8 cellular contexts compared by ENCODE assay signal in the genomic region with DNA sequence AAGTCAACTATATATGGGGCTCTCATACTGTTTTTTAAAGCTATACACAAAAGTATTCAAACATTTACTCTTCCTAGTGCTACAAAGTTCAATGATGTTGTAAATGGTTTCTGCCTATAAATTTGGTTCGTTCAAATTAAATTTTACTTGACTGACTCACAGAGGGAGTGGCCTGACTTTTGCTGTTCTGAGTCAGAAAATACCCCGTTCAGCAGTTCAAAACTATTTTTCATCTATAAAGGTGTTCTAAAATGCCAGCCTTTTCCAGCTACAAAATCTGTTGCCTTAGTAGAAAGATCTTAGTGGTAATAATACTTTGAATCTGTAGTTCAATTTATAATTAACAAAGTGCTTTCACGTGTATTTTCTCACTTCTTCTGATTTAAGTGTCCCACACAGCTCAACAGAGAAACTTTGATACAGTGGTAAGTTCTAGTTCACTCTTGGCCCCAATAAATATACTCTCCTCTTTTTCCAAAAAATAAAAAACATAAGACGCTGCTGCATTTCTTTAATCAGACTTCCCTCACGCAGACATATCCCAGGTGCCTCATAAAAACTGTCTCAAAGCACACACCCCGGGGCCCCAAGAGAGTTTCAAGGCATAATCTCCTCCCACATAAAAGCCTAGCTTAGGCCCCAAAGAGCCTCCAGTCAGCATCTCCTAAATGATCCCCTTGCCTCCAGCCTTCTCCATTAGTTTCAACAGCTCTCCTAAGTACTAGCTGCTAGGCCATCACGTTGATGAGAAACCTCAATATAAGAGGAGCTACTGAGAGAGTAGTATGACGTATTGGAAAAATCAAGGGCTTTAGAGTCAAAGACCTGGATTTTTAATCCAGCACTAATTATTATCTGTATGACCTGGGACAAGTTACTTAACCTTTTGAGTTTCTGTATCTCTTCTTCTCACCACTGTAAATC. TPM values are rescaled to one million over a fixed set of nuclear protein-coding genes. Genes with fewer than 3 reads are reported as not detected.
A peak's percentile ranks its signal among the peaks of the same experiment; 100 is the strongest.
DNase-seq lines count a peak whose midpoint lies in the region; ATAC-seq and TF ChIP-seq lines count a peak whose summit lies in the region.

No MANE protein-coding gene starts in this region.

- CTCF ChIA-PET in WTC11 (lab: Charles Lee): interaction anchor here (0.7 to 1.9 kb wide), 8 partner anchors 10 to 302 kb away, joined by 3 to 24 read pairs (median 4); a partner anchor contains a TSS

- peaks cover 14% of the 10 kb centered on the region for H3K27me3 Mint-ChIP-seq in WTC11 (ENCODE audit: low read depth)

- ATAC-seq in WTC11: no peak
- ATAC-seq in stimulated activated effector memory CD8-positive, alpha-beta T cell treated with anti-CD3 and anti-CD28 coated beads, Interleukin-12 subunit alpha, Interleukin-12 subunit beta, amount 100 ng/mL, for 72 hours: no peak
- ATAC-seq in GM21390 (IDR thresholded peaks at IDR 0.05; ENCODE audit: unreplicated experiment): no peak
- no peak for ATAC-seq in HG03135 (IDR thresholded peaks at IDR 0.05; ENCODE audit: unreplicated experiment)
- ATAC-seq in GM21528 (IDR thresholded peaks at IDR 0.05; ENCODE audit: low FRiP score, unreplicated experiment): no peak

- H3K4me3 Mint-ChIP-seq in WTC11: peak overlapping the region; percentile 97; the same call in 1 of the 2 replicates
- peak overlapping the region; percentile 99 for H3K4me3 Mint-ChIP-seq in stimulated activated effector memory CD8-positive, alpha-beta T cell treated with anti-CD3 and anti-CD28 coated beads, Interleukin-12 subunit alpha, Interleukin-12 subunit beta, amount 100 ng/mL, for 72 hours

- POLR2A ChIA-PET in WTC11 (lab: Charles Lee): interaction anchor here (0.9 to 1.2 kb wide), 2 partner anchors 9 to 56 kb away, joined by 3 read pairs; no protein-coding TSS in a partner anchor

- peak overlapping the region; percentile 35 for H3K27ac Mint-ChIP-seq in WTC11
- H3K27ac Mint-ChIP-seq in stimulated activated effector memory CD8-positive, alpha-beta T cell treated with anti-CD3 and anti-CD28 coated beads, Interleukin-12 subunit alpha, Interleukin-12 subunit beta, amount 100 ng/mL, for 72 hours: peak overlapping the region; percentile 97

- TF ChIP-seq CTCF in WTC11 (IDR thresholded peaks at IDR 0.05) (no peak), fibroblast of the aortic adventitia (IDR thresholded peaks at IDR 0.05; ENCODE audit: insufficient read depth, low read length) (no peak)

- peaks cover 4% of the 10 kb centered on the region; the same call in 1 of the 2 replicates for H3K36me3 Mint-ChIP-seq in WTC11
- peaks cover 95% of the 10 kb centered on the region for H3K36me3 Mint-ChIP-seq in stimulated activated effector memory CD8-positive, alpha-beta T cell treated with anti-CD3 and anti-CD28 coated beads, Interleukin-12 subunit alpha, Interleukin-12 subunit beta, amount 100 ng/mL, for 72 hours

- no peaks in the 10 kb centered on the region for H3K9me3 Mint-ChIP-seq in WTC11
- no peaks in the 10 kb centered on the region for H3K9me3 Mint-ChIP-seq in stimulated activated effector memory CD8-positive, alpha-beta T cell treated with anti-CD3 and anti-CD28 coated beads, Interleukin-12 subunit alpha, Interleukin-12 subunit beta, amount 100 ng/mL, for 72 hours

- H3K4me1 Mint-ChIP-seq in WTC11: peaks cover 70% of the 10 kb centered on the region
- H3K4me1 Mint-ChIP-seq in stimulated activated effector memory CD8-positive, alpha-beta T cell treated with anti-CD3 and anti-CD28 coated beads, Interleukin-12 subunit alpha, Interleukin-12 subunit beta, amount 100 ng/mL, for 72 hours: peaks cover 80% of the 10 kb centered on the region

- DNase-seq in stimulated activated CD4-positive, alpha-beta T cell treated with anti-CD3 and anti-CD28 coated beads, Interleukin-4, amount 100 ng/mL, for 24 hours: peak; percentile 48
- DNase-seq in stimulated activated CD4-positive, alpha-beta T cell treated with anti-CD3 and anti-CD28 coated beads, Interleukin-2, amount 100 ng/mL, for 24 hours: no peak
- DNase-seq in WTC11 (ENCODE audit: low spot score) (no peak), fibroblast of the aortic adventitia (ENCODE audit: low read depth) (peak; percentile 71)
- no peak for DNase-seq in stimulated activated effector memory CD8-positive, alpha-beta T cell treated with anti-CD3 and anti-CD28 coated beads, Interleukin-12 subunit alpha, Interleukin-12 subunit beta, amount 100 ng/mL, for 72 hours (ENCODE audit: low spot score in 2 of 2)

- H3K4me3 ChIP-seq in fibroblast of the aortic adventitia (ENCODE audit: low read depth, low read length): peak overlapping the region; percentile 47

TF ChIP-seq in WTC11, 78 proteins besides CTCF, POLR2A, EP300 and RAD21:
- TF ChIP-seq OVOL2 (CRISPR knock-in tag; IDR thresholded peaks at IDR 0.05; ENCODE audit: borderline replicate concordance): no peak
- TF ChIP-seq, protein P1, sequence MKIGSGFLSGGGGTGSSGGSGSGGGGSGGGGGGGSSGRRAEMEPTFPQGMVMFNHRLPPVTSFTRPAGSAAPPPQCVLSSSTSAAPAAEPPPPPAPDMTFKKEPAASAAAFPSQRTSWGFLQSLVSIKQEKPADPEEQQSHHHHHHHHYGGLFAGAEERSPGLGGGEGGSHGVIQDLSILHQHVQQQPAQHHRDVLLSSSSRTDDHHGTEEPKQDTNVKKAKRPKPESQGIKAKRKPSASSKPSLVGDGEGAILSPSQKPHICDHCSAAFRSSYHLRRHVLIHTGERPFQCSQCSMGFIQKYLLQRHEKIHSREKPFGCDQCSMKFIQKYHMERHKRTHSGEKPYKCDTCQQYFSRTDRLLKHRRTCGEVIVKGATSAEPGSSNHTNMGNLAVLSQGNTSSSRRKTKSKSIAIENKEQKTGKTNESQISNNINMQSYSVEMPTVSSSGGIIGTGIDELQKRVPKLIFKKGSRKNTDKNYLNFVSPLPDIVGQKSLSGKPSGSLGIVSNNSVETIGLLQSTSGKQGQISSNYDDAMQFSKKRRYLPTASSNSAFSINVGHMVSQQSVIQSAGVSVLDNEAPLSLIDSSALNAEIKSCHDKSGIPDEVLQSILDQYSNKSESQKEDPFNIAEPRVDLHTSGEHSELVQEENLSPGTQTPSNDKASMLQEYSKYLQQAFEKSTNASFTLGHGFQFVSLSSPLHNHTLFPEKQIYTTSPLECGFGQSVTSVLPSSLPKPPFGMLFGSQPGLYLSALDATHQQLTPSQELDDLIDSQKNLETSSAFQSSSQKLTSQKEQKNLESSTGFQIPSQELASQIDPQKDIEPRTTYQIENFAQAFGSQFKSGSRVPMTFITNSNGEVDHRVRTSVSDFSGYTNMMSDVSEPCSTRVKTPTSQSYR (CRISPR knock-in tag; IDR thresholded peaks at IDR 0.05): no peak
- no peak for TF ChIP-seq FOXJ3 (CRISPR knock-in tag; IDR thresholded peaks at IDR 0.05; ENCODE audit: borderline replicate concordance)
- no peak for TF ChIP-seq FOXP1 (CRISPR knock-in tag; IDR thresholded peaks at IDR 0.05; ENCODE audit: borderline replicate concordance)
- TF ChIP-seq, protein P2, sequence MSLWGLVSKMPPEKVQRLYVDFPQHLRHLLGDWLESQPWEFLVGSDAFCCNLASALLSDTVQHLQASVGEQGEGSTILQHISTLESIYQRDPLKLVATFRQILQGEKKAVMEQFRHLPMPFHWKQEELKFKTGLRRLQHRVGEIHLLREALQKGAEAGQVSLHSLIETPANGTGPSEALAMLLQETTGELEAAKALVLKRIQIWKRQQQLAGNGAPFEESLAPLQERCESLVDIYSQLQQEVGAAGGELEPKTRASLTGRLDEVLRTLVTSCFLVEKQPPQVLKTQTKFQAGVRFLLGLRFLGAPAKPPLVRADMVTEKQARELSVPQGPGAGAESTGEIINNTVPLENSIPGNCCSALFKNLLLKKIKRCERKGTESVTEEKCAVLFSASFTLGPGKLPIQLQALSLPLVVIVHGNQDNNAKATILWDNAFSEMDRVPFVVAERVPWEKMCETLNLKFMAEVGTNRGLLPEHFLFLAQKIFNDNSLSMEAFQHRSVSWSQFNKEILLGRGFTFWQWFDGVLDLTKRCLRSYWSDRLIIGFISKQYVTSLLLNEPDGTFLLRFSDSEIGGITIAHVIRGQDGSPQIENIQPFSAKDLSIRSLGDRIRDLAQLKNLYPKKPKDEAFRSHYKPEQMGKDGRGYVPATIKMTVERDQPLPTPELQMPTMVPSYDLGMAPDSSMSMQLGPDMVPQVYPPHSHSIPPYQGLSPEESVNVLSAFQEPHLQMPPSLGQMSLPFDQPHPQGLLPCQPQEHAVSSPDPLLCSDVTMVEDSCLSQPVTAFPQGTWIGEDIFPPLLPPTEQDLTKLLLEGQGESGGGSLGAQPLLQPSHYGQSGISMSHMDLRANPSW (CRISPR knock-in tag; conservative IDR thresholded peaks at IDR 0.05; ENCODE audit: low read depth): no peak
- no peak for TF ChIP-seq HMGA2 (CRISPR knock-in tag; IDR thresholded peaks at IDR 0.05)
- TF ChIP-seq, protein P3, sequence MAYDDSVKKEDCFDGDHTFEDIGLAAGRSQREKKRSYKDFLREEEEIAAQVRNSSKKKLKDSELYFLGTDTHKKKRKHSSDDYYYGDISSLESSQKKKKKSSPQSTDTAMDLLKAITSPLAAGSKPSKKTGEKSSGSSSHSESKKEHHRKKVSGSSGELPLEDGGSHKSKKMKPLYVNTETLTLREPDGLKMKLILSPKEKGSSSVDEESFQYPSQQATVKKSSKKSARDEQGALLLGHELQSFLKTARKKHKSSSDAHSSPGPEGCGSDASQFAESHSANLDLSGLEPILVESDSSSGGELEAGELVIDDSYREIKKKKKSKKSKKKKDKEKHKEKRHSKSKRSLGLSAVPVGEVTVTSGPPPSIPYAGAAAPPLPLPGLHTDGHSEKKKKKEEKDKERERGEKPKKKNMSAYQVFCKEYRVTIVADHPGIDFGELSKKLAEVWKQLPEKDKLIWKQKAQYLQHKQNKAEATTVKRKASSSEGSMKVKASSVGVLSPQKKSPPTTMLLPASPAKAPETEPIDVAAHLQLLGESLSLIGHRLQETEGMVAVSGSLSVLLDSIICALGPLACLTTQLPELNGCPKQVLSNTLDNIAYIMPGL (CRISPR knock-in tag; IDR thresholded peaks at IDR 0.05): no peak
- no peak for TF ChIP-seq EMX1 (CRISPR knock-in tag; IDR thresholded peaks at IDR 0.05)
- no peak for TF ChIP-seq RORB (CRISPR knock-in tag; IDR thresholded peaks at IDR 0.05)
- TF ChIP-seq GRHL2 (CRISPR knock-in tag; IDR thresholded peaks at IDR 0.05; ENCODE audit: insufficient replicate concordance, severe bottlenecking): no peak

RNA-seq across cellular contexts. Expression of a gene that starts 3.2 kb away (rescaled TPM):
- total RNA-seq in WTC11 (2021) (147 to 172 TPM (median 150 TPM) in 3 replicates), fibroblast of the aortic adventitia (ENCODE audit: low replicate concordance) (428 and 692 TPM in 2 replicates)

Comparison
In these comparisons a context has a peak if more than half of its experiments do, and no peak if none do; other contexts are left out.
1. DNase-seq: peak in stimulated activated CD4-positive, alpha-beta T cell treated with anti-CD3 and anti-CD28 coated beads, Interleukin-4, amount 100 ng/mL, for 24 hours (single experiment) and fibroblast of the aortic adventitia (single experiment); none in stimulated activated CD4-positive, alpha-beta T cell treated with anti-CD3 and anti-CD28 coated beads, Interleukin-2, amount 100 ng/mL, for 24 hours (0 of 2), WTC11 (single experiment) and stimulated activated effector memory CD8-positive, alpha-beta T cell treated with anti-CD3 and anti-CD28 coated beads, Interleukin-12 subunit alpha, Interleukin-12 subunit beta, amount 100 ng/mL, for 72 hours (0 of 2).